1 cellular context compared by ENCODE assay signal in the genomic region with DNA sequence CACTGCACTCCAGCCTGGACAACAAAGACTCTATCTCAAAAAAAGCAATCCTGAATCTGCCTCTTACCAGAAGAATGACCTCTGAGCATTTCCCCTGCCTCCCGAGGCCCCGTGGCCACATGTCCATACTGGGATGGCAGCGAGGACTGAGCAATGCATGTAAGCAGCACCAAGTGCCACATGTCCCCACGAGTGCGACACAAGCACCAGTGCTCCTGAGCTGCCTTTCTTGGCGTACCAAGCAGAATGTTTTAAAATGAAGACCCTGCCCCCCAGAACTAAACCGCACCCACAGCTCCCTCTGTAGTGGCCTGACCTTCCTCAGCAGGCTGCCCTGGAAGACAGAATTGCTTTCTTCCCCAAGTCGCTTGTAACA.
TF ChIP-seq lines count a peak whose summit lies in the region.

No MANE protein-coding gene starts in this region.

TF ChIP-seq in H1, 55 proteins besides CTCF, POLR2A, EP300 and RAD21 (continued from another document):
- TF ChIP-seq ATF2 (IDR thresholded peaks at IDR 0.05; ENCODE audit: low read length) (no peak), RBBP5 (IDR thresholded peaks at IDR 0.05; ENCODE audit: borderline replicate concordance, low read depth, low read length) (no peak), HDAC2 (IDR thresholded peaks at IDR 0.05; ENCODE audit: borderline replicate concordance in 1 of 2, low read depth in 2 of 2, low read length in 2 of 2) (no peak), CHD2 (IDR thresholded peaks at IDR 0.05; ENCODE audit: low read length) (no peak), BRCA1 (IDR thresholded peaks at IDR 0.05; ENCODE audit: low read depth, low read length) (no peak), RNF2 (IDR thresholded peaks at IDR 0.05; ENCODE audit: borderline replicate concordance, low read depth, low read length, missing control alignments, poor library complexity, severe bottlenecking) (no peak), SIX5 (IDR thresholded peaks at IDR 0.05; ENCODE audit: low read depth, low read length) (no peak), KDM4A (IDR thresholded peaks at IDR 0.05; ENCODE audit: low read depth, low read length, severe bottlenecking) (no peak), ZNF274 (IDR thresholded peaks at IDR 0.05; ENCODE audit: borderline replicate concordance, extremely low read depth, low read length) (no peak), CBX5 (IDR thresholded peaks at IDR 0.05; ENCODE audit: low read depth, low read length) (no peak), JUND (IDR thresholded peaks at IDR 0.05; ENCODE audit: low read length) (no peak), JUN (IDR thresholded peaks at IDR 0.05; ENCODE audit: low read depth, low read length) (no peak), GABPA (IDR thresholded peaks at IDR 0.05; ENCODE audit: borderline replicate concordance, insufficient read depth, low read length) (no peak)
- TF ChIP-seq, protein P1, sequence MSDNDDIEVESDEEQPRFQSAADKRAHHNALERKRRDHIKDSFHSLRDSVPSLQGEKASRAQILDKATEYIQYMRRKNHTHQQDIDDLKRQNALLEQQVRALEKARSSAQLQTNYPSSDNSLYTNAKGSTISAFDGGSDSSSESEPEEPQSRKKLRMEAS (IDR thresholded peaks at IDR 0.05): no peak
- TF ChIP-seq, protein P2, sequence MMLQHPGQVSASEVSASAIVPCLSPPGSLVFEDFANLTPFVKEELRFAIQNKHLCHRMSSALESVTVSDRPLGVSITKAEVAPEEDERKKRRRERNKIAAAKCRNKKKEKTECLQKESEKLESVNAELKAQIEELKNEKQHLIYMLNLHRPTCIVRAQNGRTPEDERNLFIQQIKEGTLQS (IDR thresholded peaks at IDR 0.05; ENCODE audit: insufficient read depth, low read depth, low read length): no peak
- TF ChIP-seq, protein P3, sequence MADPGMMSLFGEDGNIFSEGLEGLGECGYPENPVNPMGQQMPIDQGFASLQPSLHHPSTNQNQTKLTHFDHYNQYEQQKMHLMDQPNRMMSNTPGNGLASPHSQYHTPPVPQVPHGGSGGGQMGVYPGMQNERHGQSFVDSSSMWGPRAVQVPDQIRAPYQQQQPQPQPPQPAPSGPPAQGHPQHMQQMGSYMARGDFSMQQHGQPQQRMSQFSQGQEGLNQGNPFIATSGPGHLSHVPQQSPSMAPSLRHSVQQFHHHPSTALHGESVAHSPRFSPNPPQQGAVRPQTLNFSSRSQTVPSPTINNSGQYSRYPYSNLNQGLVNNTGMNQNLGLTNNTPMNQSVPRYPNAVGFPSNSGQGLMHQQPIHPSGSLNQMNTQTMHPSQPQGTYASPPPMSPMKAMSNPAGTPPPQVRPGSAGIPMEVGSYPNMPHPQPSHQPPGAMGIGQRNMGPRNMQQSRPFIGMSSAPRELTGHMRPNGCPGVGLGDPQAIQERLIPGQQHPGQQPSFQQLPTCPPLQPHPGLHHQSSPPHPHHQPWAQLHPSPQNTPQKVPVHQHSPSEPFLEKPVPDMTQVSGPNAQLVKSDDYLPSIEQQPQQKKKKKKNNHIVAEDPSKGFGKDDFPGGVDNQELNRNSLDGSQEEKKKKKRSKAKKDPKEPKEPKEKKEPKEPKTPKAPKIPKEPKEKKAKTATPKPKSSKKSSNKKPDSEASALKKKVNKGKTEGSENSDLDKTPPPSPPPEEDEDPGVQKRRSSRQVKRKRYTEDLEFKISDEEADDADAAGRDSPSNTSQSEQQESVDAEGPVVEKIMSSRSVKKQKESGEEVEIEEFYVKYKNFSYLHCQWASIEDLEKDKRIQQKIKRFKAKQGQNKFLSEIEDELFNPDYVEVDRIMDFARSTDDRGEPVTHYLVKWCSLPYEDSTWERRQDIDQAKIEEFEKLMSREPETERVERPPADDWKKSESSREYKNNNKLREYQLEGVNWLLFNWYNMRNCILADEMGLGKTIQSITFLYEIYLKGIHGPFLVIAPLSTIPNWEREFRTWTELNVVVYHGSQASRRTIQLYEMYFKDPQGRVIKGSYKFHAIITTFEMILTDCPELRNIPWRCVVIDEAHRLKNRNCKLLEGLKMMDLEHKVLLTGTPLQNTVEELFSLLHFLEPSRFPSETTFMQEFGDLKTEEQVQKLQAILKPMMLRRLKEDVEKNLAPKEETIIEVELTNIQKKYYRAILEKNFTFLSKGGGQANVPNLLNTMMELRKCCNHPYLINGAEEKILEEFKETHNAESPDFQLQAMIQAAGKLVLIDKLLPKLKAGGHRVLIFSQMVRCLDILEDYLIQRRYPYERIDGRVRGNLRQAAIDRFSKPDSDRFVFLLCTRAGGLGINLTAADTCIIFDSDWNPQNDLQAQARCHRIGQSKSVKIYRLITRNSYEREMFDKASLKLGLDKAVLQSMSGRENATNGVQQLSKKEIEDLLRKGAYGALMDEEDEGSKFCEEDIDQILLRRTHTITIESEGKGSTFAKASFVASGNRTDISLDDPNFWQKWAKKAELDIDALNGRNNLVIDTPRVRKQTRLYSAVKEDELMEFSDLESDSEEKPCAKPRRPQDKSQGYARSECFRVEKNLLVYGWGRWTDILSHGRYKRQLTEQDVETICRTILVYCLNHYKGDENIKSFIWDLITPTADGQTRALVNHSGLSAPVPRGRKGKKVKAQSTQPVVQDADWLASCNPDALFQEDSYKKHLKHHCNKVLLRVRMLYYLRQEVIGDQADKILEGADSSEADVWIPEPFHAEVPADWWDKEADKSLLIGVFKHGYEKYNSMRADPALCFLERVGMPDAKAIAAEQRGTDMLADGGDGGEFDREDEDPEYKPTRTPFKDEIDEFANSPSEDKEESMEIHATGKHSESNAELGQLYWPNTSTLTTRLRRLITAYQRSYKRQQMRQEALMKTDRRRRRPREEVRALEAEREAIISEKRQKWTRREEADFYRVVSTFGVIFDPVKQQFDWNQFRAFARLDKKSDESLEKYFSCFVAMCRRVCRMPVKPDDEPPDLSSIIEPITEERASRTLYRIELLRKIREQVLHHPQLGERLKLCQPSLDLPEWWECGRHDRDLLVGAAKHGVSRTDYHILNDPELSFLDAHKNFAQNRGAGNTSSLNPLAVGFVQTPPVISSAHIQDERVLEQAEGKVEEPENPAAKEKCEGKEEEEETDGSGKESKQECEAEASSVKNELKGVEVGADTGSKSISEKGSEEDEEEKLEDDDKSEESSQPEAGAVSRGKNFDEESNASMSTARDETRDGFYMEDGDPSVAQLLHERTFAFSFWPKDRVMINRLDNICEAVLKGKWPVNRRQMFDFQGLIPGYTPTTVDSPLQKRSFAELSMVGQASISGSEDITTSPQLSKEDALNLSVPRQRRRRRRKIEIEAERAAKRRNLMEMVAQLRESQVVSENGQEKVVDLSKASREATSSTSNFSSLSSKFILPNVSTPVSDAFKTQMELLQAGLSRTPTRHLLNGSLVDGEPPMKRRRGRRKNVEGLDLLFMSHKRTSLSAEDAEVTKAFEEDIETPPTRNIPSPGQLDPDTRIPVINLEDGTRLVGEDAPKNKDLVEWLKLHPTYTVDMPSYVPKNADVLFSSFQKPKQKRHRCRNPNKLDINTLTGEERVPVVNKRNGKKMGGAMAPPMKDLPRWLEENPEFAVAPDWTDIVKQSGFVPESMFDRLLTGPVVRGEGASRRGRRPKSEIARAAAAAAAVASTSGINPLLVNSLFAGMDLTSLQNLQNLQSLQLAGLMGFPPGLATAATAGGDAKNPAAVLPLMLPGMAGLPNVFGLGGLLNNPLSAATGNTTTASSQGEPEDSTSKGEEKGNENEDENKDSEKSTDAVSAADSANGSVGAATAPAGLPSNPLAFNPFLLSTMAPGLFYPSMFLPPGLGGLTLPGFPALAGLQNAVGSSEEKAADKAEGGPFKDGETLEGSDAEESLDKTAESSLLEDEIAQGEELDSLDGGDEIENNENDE (IDR thresholded peaks at IDR 0.05; ENCODE audit: insufficient replicate concordance, low read length): no peak
